Comparison of ENCODE assay signal across 1 cellular context in genomic region chr19:33291623-33292534, GRCh38.
TF ChIP-seq lines count a peak whose summit lies in the region.

No MANE protein-coding gene starts in this region.

TF ChIP-seq in HepG2, 621 proteins besides CTCF, POLR2A, EP300 and RAD21 (continued from another document and continues in another):
- no peak for TF ChIP-seq ZNF142 (CRISPR knock-in tag; IDR thresholded peaks at IDR 0.05)
- no peak for TF ChIP-seq ZMYM4 (CRISPR knock-in tag; IDR thresholded peaks at IDR 0.05)
- TF ChIP-seq MYC (CRISPR knock-in tag; IDR thresholded peaks at IDR 0.05; ENCODE audit: borderline replicate concordance) = 0 out of 2 replicates have a peak, but pooled peaks have one; percentile 36
- TF ChIP-seq MNT (IDR thresholded peaks at IDR 0.05) = no peak
- no peak for TF ChIP-seq HMGXB4 (CRISPR knock-in tag; IDR thresholded peaks at IDR 0.05; ENCODE audit: borderline replicate concordance in 1 of 2, low read depth in 1 of 2)
- TF ChIP-seq ZNF3 (CRISPR knock-in tag; IDR thresholded peaks at IDR 0.05) = no peak
- no peak for TF ChIP-seq SMAD9 (CRISPR knock-in tag; IDR thresholded peaks at IDR 0.05)
- TF ChIP-seq ZNF552 (CRISPR knock-in tag; IDR thresholded peaks at IDR 0.05; ENCODE audit: borderline replicate concordance) = 0 out of 2 replicates have a peak, but pooled peaks have one; percentile 44
- TF ChIP-seq ZNF276 (CRISPR knock-in tag; IDR thresholded peaks at IDR 0.05; ENCODE audit: low read depth) = no peak
- no peak for TF ChIP-seq IKZF5 (CRISPR knock-in tag; IDR thresholded peaks at IDR 0.05)
- peak; percentile 47; the same call in 1 of the 2 replicates for TF ChIP-seq MEF2D (CRISPR knock-in tag; IDR thresholded peaks at IDR 0.05)
- no peak for TF ChIP-seq ZNF614 (CRISPR knock-in tag; IDR thresholded peaks at IDR 0.05; ENCODE audit: borderline replicate concordance)
- TF ChIP-seq ZNF20 (CRISPR knock-in tag; IDR thresholded peaks at IDR 0.05) = no peak
- TF ChIP-seq ZNF841 (CRISPR knock-in tag; IDR thresholded peaks at IDR 0.05; ENCODE audit: borderline replicate concordance) = no peak
- no peak for TF ChIP-seq ZBTB10 (CRISPR knock-in tag; IDR thresholded peaks at IDR 0.05; ENCODE audit: borderline replicate concordance)
- TF ChIP-seq CSRNP1 (CRISPR knock-in tag; IDR thresholded peaks at IDR 0.05) = no peak
- no peak for TF ChIP-seq ZIK1 (CRISPR knock-in tag; IDR thresholded peaks at IDR 0.05; ENCODE audit: borderline replicate concordance, low read depth)
- peak; percentile 99 for TF ChIP-seq ZNF121 (CRISPR knock-in tag; IDR thresholded peaks at IDR 0.05)
- TF ChIP-seq SAP130 (CRISPR knock-in tag; IDR thresholded peaks at IDR 0.05; ENCODE audit: low read depth) = 0 out of 2 replicates have a peak, but pooled peaks have one; percentile 9
- no peak for TF ChIP-seq ATF2 (CRISPR knock-in tag; IDR thresholded peaks at IDR 0.05)
- TF ChIP-seq ZBTB20 (CRISPR knock-in tag; IDR thresholded peaks at IDR 0.05; ENCODE audit: borderline replicate concordance, low read depth) = no peak
- TF ChIP-seq ZNF431 (CRISPR knock-in tag; IDR thresholded peaks at IDR 0.05; ENCODE audit: borderline replicate concordance, low read depth) = no peak
- TF ChIP-seq ZNF337 (CRISPR knock-in tag; IDR thresholded peaks at IDR 0.05; ENCODE audit: borderline replicate concordance, low read depth) = no peak
- TF ChIP-seq ZNF687 (CRISPR knock-in tag; IDR thresholded peaks at IDR 0.05) = peak; percentile 72
- TF ChIP-seq NFIC (IDR thresholded peaks at IDR 0.05; ENCODE audit: low read length) = no peak
- TF ChIP-seq E2F1 (CRISPR knock-in tag; IDR thresholded peaks at IDR 0.05) = no peak
- TF ChIP-seq NR0B2 (CRISPR knock-in tag; IDR thresholded peaks at IDR 0.05) = no peak
